ENCODE assay signal across 1 cellular context in genomic region chr2:220966636-220967035, GRCh38.
TF ChIP-seq lines count a peak whose summit lies in the region.

No MANE protein-coding gene starts in this region.

TF ChIP-seq in IMR-90, 13 proteins besides CTCF, POLR2A, EP300 and RAD21 (continued from another document):
- TF ChIP-seq CEBPB (IDR thresholded peaks at IDR 0.05; ENCODE audit: low read depth, low read length) (peak; percentile 55; the same call in 1 of the 2 replicates), FOS (IDR thresholded peaks at IDR 0.05; ENCODE audit: low read depth, low read length) (0 out of 2 replicates have a peak, but pooled peaks have one; percentile 32), RCOR1 (IDR thresholded peaks at IDR 0.05; ENCODE audit: insufficient replicate concordance, low read length) (peak; percentile 89)
